In genomic region chr2:218392891-218393462, GRCh38 we compare ENCODE assay signal across 1 cellular context.
TF ChIP-seq lines count a peak whose summit lies in the region.

No MANE protein-coding gene starts in this region.

TF ChIP-seq in H1, 55 proteins besides CTCF, POLR2A, EP300 and RAD21:
- TF ChIP-seq TBP (IDR thresholded peaks at IDR 0.05; ENCODE audit: low read depth, low read length) (no peak), RXRA (IDR thresholded peaks at IDR 0.05; ENCODE audit: insufficient read depth, low read depth, low read length) (no peak), RBBP5 (IDR thresholded peaks at IDR 0.05; ENCODE audit: borderline replicate concordance, low read depth, low read length) (no peak)
TF ChIP-seq in H1: peak in this region for 0.
